Comparison of ENCODE assay signal across 10 cellular contexts in genomic region chr12:70892593-70892992, GRCh38.
"Had no signal": no experiment of that assay in that cellular context is flagged by ENCODE, and none has a peak within 500 bp of the region (broad histone marks: within the 10 kb centered on the region; RNA-seq: fewer than 3 reads in every experiment).

No MANE protein-coding gene starts in this region.

- H3K4me1 Mint-ChIP-seq: GM23338, H9 had no signal

- H3K4me1 ChIP-seq: HAP-1 had no signal

- DNase-seq: GM23248, GOT3, H7, H9, HCEC 1CT, HFFc6 had no signal

- H3K36me3 ChIP-seq: HAP-1 had no signal

- H3K27ac Mint-ChIP-seq: GM23338, H9, HFFc6 had no signal

- H3K9ac ChIP-seq: GM23248 had no signal

- H3K27ac ChIP-seq: GM23248 had no signal

- ATAC-seq: GM23338, HCT116 had no signal

- FAIRE-seq: H54 had no signal

- H3K4me3 Mint-ChIP-seq: GM23338, H9, HFFc6 had no signal

- H2AFZ ChIP-seq: GM23248, GM23338 had no signal

- H3K4me3 ChIP-seq: GM23248, GM23338, HAP-1 had no signal

- H3K9me3 ChIP-seq: HAP-1 had no signal

- H3K4me2 ChIP-seq: GM23338 had no signal
